In the genomic region with DNA sequence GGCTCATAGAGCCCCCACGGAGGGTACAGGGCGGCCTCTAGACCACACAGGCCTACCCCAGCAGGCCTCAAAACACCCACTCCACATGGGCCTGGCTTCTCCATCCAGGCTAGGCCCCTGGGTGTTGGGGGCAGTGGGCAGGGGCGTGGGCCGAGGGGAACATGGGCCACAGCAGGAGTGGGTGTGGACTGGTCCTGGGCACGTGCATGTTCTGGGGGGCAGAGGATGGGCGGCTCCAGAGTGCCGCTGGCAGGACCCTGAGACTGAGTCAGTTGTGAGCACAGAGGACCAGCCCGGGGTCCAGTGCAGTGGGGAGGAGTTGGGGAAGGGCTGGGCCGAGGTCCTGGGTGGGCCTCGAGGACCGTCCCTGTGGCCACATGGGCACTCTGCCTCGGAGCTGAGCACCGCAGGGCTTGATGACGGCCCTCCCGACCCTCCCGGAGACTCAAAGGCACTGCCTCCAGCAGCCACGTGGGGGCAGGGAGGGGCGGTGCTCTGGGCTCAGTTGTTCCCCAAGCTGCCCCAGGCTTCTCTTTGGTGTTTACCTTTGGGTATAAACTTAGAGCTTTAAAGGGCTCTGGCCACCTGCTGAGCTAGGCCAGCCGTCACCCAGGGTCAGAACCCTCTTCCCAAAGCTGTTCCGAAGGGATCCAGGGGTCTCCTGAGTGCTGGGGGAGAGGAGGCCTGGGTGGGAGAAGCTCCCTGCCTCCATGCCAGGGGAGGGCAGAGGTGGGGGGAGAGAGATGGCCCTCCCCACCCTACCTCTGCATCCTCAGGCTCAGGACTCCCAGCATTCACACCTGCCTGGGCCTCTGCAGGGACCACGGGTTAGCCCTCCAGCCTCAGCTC, we compare ENCODE assay signal across 1 cellular context.
TF ChIP-seq lines count a peak whose summit lies in the region.

No MANE protein-coding gene starts in this region.

TF ChIP-seq in K562, 482 proteins besides CTCF, POLR2A, EP300 and RAD21 (continued from another document):
- TF ChIP-seq, protein P1, sequence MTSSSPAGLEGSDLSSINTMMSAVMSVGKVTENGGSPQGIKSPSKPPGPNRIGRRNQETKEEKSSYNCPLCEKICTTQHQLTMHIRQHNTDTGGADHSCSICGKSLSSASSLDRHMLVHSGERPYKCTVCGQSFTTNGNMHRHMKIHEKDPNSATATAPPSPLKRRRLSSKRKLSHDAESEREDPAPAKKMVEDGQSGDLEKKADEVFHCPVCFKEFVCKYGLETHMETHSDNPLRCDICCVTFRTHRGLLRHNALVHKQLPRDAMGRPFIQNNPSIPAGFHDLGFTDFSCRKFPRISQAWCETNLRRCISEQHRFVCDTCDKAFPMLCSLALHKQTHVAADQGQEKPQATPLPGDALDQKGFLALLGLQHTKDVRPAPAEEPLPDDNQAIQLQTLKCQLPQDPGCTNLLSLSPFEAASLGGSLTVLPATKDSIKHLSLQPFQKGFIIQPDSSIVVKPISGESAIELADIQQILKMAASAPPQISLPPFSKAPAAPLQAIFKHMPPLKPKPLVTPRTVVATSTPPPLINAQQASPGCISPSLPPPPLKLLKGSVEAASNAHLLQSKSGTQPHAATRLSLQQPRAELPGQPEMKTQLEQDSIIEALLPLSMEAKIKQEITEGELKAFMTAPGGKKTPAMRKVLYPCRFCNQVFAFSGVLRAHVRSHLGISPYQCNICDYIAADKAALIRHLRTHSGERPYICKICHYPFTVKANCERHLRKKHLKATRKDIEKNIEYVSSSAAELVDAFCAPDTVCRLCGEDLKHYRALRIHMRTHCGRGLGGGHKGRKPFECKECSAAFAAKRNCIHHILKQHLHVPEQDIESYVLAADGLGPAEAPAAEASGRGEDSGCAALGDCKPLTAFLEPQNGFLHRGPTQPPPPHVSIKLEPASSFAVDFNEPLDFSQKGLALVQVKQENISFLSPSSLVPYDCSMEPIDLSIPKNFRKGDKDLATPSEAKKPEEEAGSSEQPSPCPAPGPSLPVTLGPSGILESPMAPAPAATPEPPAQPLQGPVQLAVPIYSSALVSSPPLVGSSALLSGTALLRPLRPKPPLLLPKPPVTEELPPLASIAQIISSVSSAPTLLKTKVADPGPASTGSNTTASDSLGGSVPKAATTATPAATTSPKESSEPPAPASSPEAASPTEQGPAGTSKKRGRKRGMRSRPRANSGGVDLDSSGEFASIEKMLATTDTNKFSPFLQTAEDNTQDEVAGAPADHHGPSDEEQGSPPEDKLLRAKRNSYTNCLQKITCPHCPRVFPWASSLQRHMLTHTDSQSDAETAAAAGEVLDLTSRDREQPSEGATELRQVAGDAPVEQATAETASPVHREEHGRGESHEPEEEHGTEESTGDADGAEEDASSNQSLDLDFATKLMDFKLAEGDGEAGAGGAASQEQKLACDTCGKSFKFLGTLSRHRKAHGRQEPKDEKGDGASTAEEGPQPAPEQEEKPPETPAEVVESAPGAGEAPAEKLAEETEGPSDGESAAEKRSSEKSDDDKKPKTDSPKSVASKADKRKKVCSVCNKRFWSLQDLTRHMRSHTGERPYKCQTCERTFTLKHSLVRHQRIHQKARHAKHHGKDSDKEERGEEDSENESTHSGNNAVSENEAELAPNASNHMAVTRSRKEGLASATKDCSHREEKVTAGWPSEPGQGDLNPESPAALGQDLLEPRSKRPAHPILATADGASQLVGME (CRISPR knock-in tag; IDR thresholded peaks at IDR 0.05): no peak
- TF ChIP-seq, protein P2, sequence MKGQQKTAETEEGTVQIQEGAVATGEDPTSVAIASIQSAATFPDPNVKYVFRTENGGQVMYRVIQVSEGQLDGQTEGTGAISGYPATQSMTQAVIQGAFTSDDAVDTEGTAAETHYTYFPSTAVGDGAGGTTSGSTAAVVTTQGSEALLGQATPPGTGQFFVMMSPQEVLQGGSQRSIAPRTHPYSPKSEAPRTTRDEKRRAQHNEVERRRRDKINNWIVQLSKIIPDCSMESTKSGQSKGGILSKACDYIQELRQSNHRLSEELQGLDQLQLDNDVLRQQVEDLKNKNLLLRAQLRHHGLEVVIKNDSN (CRISPR knock-in tag; IDR thresholded peaks at IDR 0.05): peak; percentile 81
- TF ChIP-seq, protein P3, sequence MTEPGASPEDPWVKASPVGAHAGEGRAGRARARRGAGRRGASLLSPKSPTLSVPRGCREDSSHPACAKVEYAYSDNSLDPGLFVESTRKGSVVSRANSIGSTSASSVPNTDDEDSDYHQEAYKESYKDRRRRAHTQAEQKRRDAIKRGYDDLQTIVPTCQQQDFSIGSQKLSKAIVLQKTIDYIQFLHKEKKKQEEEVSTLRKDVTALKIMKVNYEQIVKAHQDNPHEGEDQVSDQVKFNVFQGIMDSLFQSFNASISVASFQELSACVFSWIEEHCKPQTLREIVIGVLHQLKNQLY (CRISPR knock-in tag; conservative IDR thresholded peaks at IDR 0.05): no peak
- no peak for TF ChIP-seq ZNF197 (CRISPR knock-in tag; IDR thresholded peaks at IDR 0.05; ENCODE audit: low read depth)
- TF ChIP-seq OTX1 (CRISPR knock-in tag; IDR thresholded peaks at IDR 0.05): no peak
- TF ChIP-seq KLF1 (tag; IDR thresholded peaks at IDR 0.05): peak; percentile 78
- no peak for TF ChIP-seq ZSCAN32 (CRISPR knock-in tag; IDR thresholded peaks at IDR 0.05)
- TF ChIP-seq, protein P4, sequence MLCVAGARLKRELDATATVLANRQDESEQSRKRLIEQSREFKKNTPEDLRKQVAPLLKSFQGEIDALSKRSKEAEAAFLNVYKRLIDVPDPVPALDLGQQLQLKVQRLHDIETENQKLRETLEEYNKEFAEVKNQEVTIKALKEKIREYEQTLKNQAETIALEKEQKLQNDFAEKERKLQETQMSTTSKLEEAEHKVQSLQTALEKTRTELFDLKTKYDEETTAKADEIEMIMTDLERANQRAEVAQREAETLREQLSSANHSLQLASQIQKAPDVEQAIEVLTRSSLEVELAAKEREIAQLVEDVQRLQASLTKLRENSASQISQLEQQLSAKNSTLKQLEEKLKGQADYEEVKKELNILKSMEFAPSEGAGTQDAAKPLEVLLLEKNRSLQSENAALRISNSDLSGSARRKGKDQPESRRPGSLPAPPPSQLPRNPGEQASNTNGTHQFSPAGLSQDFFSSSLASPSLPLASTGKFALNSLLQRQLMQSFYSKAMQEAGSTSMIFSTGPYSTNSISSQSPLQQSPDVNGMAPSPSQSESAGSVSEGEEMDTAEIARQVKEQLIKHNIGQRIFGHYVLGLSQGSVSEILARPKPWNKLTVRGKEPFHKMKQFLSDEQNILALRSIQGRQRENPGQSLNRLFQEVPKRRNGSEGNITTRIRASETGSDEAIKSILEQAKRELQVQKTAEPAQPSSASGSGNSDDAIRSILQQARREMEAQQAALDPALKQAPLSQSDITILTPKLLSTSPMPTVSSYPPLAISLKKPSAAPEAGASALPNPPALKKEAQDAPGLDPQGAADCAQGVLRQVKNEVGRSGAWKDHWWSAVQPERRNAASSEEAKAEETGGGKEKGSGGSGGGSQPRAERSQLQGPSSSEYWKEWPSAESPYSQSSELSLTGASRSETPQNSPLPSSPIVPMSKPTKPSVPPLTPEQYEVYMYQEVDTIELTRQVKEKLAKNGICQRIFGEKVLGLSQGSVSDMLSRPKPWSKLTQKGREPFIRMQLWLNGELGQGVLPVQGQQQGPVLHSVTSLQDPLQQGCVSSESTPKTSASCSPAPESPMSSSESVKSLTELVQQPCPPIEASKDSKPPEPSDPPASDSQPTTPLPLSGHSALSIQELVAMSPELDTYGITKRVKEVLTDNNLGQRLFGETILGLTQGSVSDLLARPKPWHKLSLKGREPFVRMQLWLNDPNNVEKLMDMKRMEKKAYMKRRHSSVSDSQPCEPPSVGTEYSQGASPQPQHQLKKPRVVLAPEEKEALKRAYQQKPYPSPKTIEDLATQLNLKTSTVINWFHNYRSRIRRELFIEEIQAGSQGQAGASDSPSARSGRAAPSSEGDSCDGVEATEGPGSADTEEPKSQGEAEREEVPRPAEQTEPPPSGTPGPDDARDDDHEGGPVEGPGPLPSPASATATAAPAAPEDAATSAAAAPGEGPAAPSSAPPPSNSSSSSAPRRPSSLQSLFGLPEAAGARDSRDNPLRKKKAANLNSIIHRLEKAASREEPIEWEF (CRISPR knock-in tag; IDR thresholded peaks at IDR 0.05): no peak
- no peak for TF ChIP-seq ZNF165 (CRISPR knock-in tag; IDR thresholded peaks at IDR 0.05; ENCODE audit: borderline replicate concordance)
- TF ChIP-seq SMARCE1 (IDR thresholded peaks at IDR 0.05): no peak
